16 cellular contexts compared by ENCODE assay signal in genomic region chr20:35724321-35725230, GRCh38. TPM values are rescaled to one million over a fixed set of nuclear protein-coding genes. Genes with fewer than 3 reads are reported as not detected.
A peak's percentile ranks its signal among the peaks of the same experiment; 100 is the strongest.
DNase-seq lines count a peak whose midpoint lies in the region; ATAC-seq lines count a peak whose summit lies in the region.
"Had no signal": no experiment of that assay in that cellular context is flagged by ENCODE, and none has a peak within 500 bp of the region (broad histone marks: within the 10 kb centered on the region; RNA-seq: fewer than 3 reads in every experiment).

No MANE protein-coding gene starts in this region.

- H3K9me3 Mint-ChIP-seq in activated T-cell treated with anti-CD3 and anti-CD28 coated beads, Interleukin-2, amount 50 U/mL, for 72 hours, result no peaks in the 10 kb centered on the region
- H3K9me3 Mint-ChIP-seq in natural killer cell treated with Interleukin-12 subunit alpha and Interleukin-12 subunit beta and Interleukin-15 and Interleukin-18, amount 100 ng/mL, for 72 hours, result no peaks in the 10 kb centered on the region
- H3K9me3 Mint-ChIP-seq: naive B cell had no signal

- no peak for DNase-seq in activated T-cell treated with anti-CD3 and anti-CD28 coated beads, Interleukin-2, amount 50 U/mL, for 72 hours
- DNase-seq in activated T-cell treated with anti-CD3 and anti-CD28 coated beads, Interleukin-2, amount 50 U/mL, for 1 hour, result no peak
- DNase-seq in natural killer cell treated with Interleukin-12 subunit alpha and Interleukin-12 subunit beta and Interleukin-15 and Interleukin-18, amount 100 ng/mL, for 72 hours (ENCODE audit: low spot score), result no peak
- no peak for DNase-seq in NCI-H2081 (lab: John Stamatoyannopoulos, UW)
- DNase-seq: ACHN; amygdala; cortex of kidney; H7; left ventricle myocardium superior; naive B cell; NCI-H1417 treated with DMSO at 0.1 percent for 48 hours; NCI-H510A; right cardiac atrium; stimulated activated CD4-positive, alpha-beta T cell treated with anti-CD3 and anti-CD28 coated beads, Interleukin-4, amount 100 ng/mL, for 24 hours; stimulated activated naive CD4-positive, alpha-beta T cell; WERI-Rb-1 had no signal

- peaks cover 30 to 75% of the 10 kb centered on the region in 2 donors for H3K36me3 Mint-ChIP-seq in activated T-cell treated with anti-CD3 and anti-CD28 coated beads, Interleukin-2, amount 50 U/mL, for 72 hours (ENCODE audit: insufficient read depth in 2 of 2)
- peaks cover 44% of the 10 kb centered on the region for H3K36me3 Mint-ChIP-seq in natural killer cell treated with Interleukin-12 subunit alpha and Interleukin-12 subunit beta and Interleukin-15 and Interleukin-18, amount 100 ng/mL, for 72 hours

- H3K4me3 Mint-ChIP-seq in activated T-cell treated with anti-CD3 and anti-CD28 coated beads, Interleukin-2, amount 50 U/mL, for 72 hours, result peak overlapping the region in 1 of 2 donors; percentile 31
- H3K4me3 Mint-ChIP-seq in natural killer cell treated with Interleukin-12 subunit alpha and Interleukin-12 subunit beta and Interleukin-15 and Interleukin-18, amount 100 ng/mL, for 72 hours, result no peak overlapping the region

- ATAC-seq in activated T-cell treated with anti-CD3 and anti-CD28 coated beads, Interleukin-2, amount 50 U/mL, for 72 hours (replicated peaks in 1 of 2), result no peak
- ATAC-seq in natural killer cell treated with Interleukin-12 subunit alpha and Interleukin-12 subunit beta and Interleukin-15 and Interleukin-18, amount 100 ng/mL, for 72 hours, result no peak
- ATAC-seq: left ventricle myocardium superior, right cardiac atrium had no signal

- no peaks in the 10 kb centered on the region for H3K27me3 Mint-ChIP-seq in activated T-cell treated with anti-CD3 and anti-CD28 coated beads, Interleukin-2, amount 50 U/mL, for 72 hours (ENCODE audit: low read depth)
- no peaks in the 10 kb centered on the region for H3K27me3 Mint-ChIP-seq in natural killer cell treated with Interleukin-12 subunit alpha and Interleukin-12 subunit beta and Interleukin-15 and Interleukin-18, amount 100 ng/mL, for 72 hours
- H3K27me3 Mint-ChIP-seq: naive B cell had no signal

- peaks cover 56% of the 10 kb centered on the region for H3K4me1 Mint-ChIP-seq in activated T-cell treated with anti-CD3 and anti-CD28 coated beads, Interleukin-2, amount 50 U/mL, for 72 hours (ENCODE audit: low read depth)
- peaks cover 24 to 38% of the 10 kb centered on the region in 2 donors for H3K4me1 Mint-ChIP-seq in natural killer cell treated with Interleukin-12 subunit alpha and Interleukin-12 subunit beta and Interleukin-15 and Interleukin-18, amount 100 ng/mL, for 72 hours (ENCODE audit: low read depth in 2 of 2)

- H3K27ac Mint-ChIP-seq in activated T-cell treated with anti-CD3 and anti-CD28 coated beads, Interleukin-2, amount 50 U/mL, for 72 hours, result peak overlapping the region; percentile 22
- peak overlapping the region; percentile 11 to 53 for H3K27ac Mint-ChIP-seq in natural killer cell treated with Interleukin-12 subunit alpha and Interleukin-12 subunit beta and Interleukin-15 and Interleukin-18, amount 100 ng/mL, for 72 hours

RNA-seq across cellular contexts. Expression of gene RBM39, which starts 17.5 kb away (rescaled TPM):
- total RNA-seq in activated T-cell treated with anti-CD3 and anti-CD28 coated beads, Interleukin-2, amount 50 U/mL, for 72 hours, result 100 to 1,000 TPM; 431 to 525 TPM
- 100 to 1,000 TPM; 404 to 438 TPM for total RNA-seq in natural killer cell treated with Interleukin-12 subunit alpha and Interleukin-12 subunit beta and Interleukin-15 and Interleukin-18, amount 100 ng/mL, for 72 hours

RNA-seq across cellular contexts. Expression of gene ROMO1, which starts 25.4 kb away (rescaled TPM):
- 10 to 100 TPM; 51.4 to 53.8 TPM for total RNA-seq in activated T-cell treated with anti-CD3 and anti-CD28 coated beads, Interleukin-2, amount 50 U/mL, for 72 hours
- 100 to 1,000 TPM in 1 of 2 donors, 10 to 100 TPM in 1; 71.0 to 101 TPM for total RNA-seq in natural killer cell treated with Interleukin-12 subunit alpha and Interleukin-12 subunit beta and Interleukin-15 and Interleukin-18, amount 100 ng/mL, for 72 hours

RNA-seq across cellular contexts. Expression of gene NFS1, which starts 25.4 kb away (rescaled TPM):
- total RNA-seq in activated T-cell treated with anti-CD3 and anti-CD28 coated beads, Interleukin-2, amount 50 U/mL, for 72 hours, result 10 to 100 TPM; 43.3 to 46.0 TPM
- 10 to 100 TPM; 27.0 to 37.4 TPM for total RNA-seq in natural killer cell treated with Interleukin-12 subunit alpha and Interleukin-12 subunit beta and Interleukin-15 and Interleukin-18, amount 100 ng/mL, for 72 hours

RNA-seq across cellular contexts. Expression of gene PHF20, which starts 47.2 kb away (rescaled TPM):
- 10 to 100 TPM; 68.1 to 68.6 TPM for total RNA-seq in activated T-cell treated with anti-CD3 and anti-CD28 coated beads, Interleukin-2, amount 50 U/mL, for 72 hours
- 10 to 100 TPM; 60.4 to 88.6 TPM for total RNA-seq in natural killer cell treated with Interleukin-12 subunit alpha and Interleukin-12 subunit beta and Interleukin-15 and Interleukin-18, amount 100 ng/mL, for 72 hours

RNA-seq across cellular contexts. Expression of gene CPNE1, which starts 59.9 kb away (rescaled TPM):
- 100 to 1,000 TPM; 459 to 512 TPM for total RNA-seq in activated T-cell treated with anti-CD3 and anti-CD28 coated beads, Interleukin-2, amount 50 U/mL, for 72 hours
- 100 to 1,000 TPM; 266 to 324 TPM for total RNA-seq in natural killer cell treated with Interleukin-12 subunit alpha and Interleukin-12 subunit beta and Interleukin-15 and Interleukin-18, amount 100 ng/mL, for 72 hours
